Comparison of ENCODE assay signal across 27 cellular contexts in genomic region chr16:81912395-81912794, GRCh38.
"Had no signal": no experiment of that assay in that cellular context is flagged by ENCODE, and none has a peak within 500 bp of the region (broad histone marks: within the 10 kb centered on the region; RNA-seq: fewer than 3 reads in every experiment).

No MANE protein-coding gene starts in this region.

- H3K36me3 Mint-ChIP-seq: mesothelial cell of epicardium; natural killer cell treated with Interleukin-12 subunit alpha and Interleukin-12 subunit beta and Interleukin-15 and Interleukin-18, amount 100 ng/mL, for 72 hours; type B pancreatic cell had no signal

- H3K27me3 Mint-ChIP-seq: dendritic cell treated with granulocyte-macrophage colony-stimulating factor and Interleukin-4, amounts not matched to agents 40 ng/mL and 50 ng/mL, for 4 days; naive B cell; natural killer cell treated with Interleukin-12 subunit alpha and Interleukin-12 subunit beta and Interleukin-15 and Interleukin-18, amount 100 ng/mL, for 72 hours; type B pancreatic cell had no signal

- H3K4me1 Mint-ChIP-seq: mesothelial cell of epicardium; stimulated activated effector memory CD8-positive, alpha-beta T cell treated with anti-CD3 and anti-CD28 coated beads, Interleukin-12 subunit alpha, Interleukin-12 subunit beta, amount 100 ng/mL, for 72 hours had no signal

- DNase-seq: colonic mucosa; effector CD8-positive, alpha-beta T cell; erythroblast; esophagus squamous epithelium; foreskin melanocyte; glutamatergic neuron; heart right ventricle; hippocampal formation; left cardiac atrium; left lung; mesenchymal stem cell; mucosa of descending colon; naive B cell; right cardiac atrium; sigmoid colon; stimulated activated CD4-positive, alpha-beta T cell treated with anti-CD3 and anti-CD28 coated beads, Interleukin-2, amount 100 ng/mL, for 24 hours; stimulated activated CD4-positive, alpha-beta T cell treated with anti-CD3 and anti-CD28 coated beads, Interleukin-4, amount 100 ng/mL, for 24 hours; stimulated activated naive CD8-positive, alpha-beta T cell treated with anti-CD3 and anti-CD28 coated beads, Interleukin-15, Interleukin-2, amounts not matched to agents 100 U/mL and 50 U/mL, for 24 hours; substantia nigra; testis; tibial artery had no signal

- H3K27ac Mint-ChIP-seq: dendritic cell treated with granulocyte-macrophage colony-stimulating factor and Interleukin-4, amounts not matched to agents 40 ng/mL and 50 ng/mL, for 4 days; mesothelial cell of epicardium; natural killer cell treated with Interleukin-12 subunit alpha and Interleukin-12 subunit beta and Interleukin-15 and Interleukin-18, amount 100 ng/mL, for 72 hours; stimulated activated effector memory CD8-positive, alpha-beta T cell treated with anti-CD3 and anti-CD28 coated beads, Interleukin-12 subunit alpha, Interleukin-12 subunit beta, amount 100 ng/mL, for 72 hours; type B pancreatic cell had no signal

- ATAC-seq: left cardiac atrium; left lung; mucosa of descending colon; natural killer cell treated with Interleukin-12 subunit alpha and Interleukin-12 subunit beta and Interleukin-15 and Interleukin-18, amount 100 ng/mL, for 72 hours; right cardiac atrium; stimulated activated effector memory CD8-positive, alpha-beta T cell treated with anti-CD3 and anti-CD28 coated beads, Interleukin-12 subunit alpha, Interleukin-12 subunit beta, amount 100 ng/mL, for 72 hours; stimulated activated naive CD8-positive, alpha-beta T cell treated with anti-CD3 and anti-CD28 coated beads, Interleukin-15, Interleukin-2, amounts not matched to agents 100 U/mL and 50 U/mL, for 24 hours had no signal

- H3K4me3 Mint-ChIP-seq: dendritic cell treated with granulocyte-macrophage colony-stimulating factor and Interleukin-4, amounts not matched to agents 40 ng/mL and 50 ng/mL, for 4 days; mesothelial cell of epicardium; naive B cell; natural killer cell treated with Interleukin-12 subunit alpha and Interleukin-12 subunit beta and Interleukin-15 and Interleukin-18, amount 100 ng/mL, for 72 hours; neural crest cell; stimulated activated effector memory CD8-positive, alpha-beta T cell treated with anti-CD3 and anti-CD28 coated beads, Interleukin-12 subunit alpha, Interleukin-12 subunit beta, amount 100 ng/mL, for 72 hours; type B pancreatic cell had no signal

- H3K9me3 Mint-ChIP-seq: dendritic cell treated with granulocyte-macrophage colony-stimulating factor and Interleukin-4, amounts not matched to agents 40 ng/mL and 50 ng/mL, for 4 days; mesothelial cell of epicardium; naive B cell; natural killer cell treated with Interleukin-12 subunit alpha and Interleukin-12 subunit beta and Interleukin-15 and Interleukin-18, amount 100 ng/mL, for 72 hours; neural crest cell; stimulated activated effector memory CD8-positive, alpha-beta T cell treated with anti-CD3 and anti-CD28 coated beads, Interleukin-12 subunit alpha, Interleukin-12 subunit beta, amount 100 ng/mL, for 72 hours; type B pancreatic cell had no signal
